ENCODE assay signal across 8 cellular contexts in the genomic region with DNA sequence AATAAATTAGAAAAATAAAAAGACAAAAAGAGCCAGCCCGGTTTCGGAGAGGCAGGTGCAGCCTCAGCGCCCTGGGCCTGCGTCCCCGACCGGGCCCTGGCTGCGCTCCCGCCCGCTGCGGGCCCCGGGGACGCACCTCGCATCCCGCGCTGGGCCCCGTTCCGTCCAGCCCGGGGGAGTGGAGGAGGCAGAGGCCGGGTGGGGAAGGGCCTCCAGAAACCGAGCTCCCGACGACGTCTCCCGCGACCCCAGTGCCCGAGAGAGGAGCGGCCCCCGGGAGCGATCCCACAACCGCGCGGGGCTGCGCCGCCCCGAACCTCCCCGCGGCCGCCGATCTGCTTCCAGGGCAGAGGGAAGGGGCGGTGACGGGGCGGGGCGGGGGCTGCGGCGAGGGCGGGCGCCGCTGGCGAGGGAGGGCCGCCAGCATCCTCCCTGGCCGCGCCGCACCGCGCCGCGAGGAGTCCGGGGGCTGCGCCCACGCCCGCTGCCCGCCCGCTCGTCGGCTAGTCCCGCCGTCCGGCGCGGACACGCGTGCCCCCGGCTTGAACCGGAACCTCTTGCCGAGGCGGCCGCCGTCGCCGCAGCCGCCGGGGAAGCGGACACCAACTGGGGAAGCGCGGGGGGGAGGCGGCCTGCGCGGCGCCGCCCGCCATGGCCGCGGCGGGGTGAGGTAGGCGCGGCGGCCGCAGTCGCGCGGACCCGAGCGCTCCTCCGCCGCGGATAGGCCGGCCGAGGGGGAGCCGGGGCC. TPM values are rescaled to one million over a fixed set of nuclear protein-coding genes. Genes with fewer than 3 reads are reported as not detected.
DNase-seq lines count a peak whose midpoint lies in the region; FAIRE-seq and TF ChIP-seq lines count a peak whose summit lies in the region.

CCNY (plus strand) TSS at position 426 of the 748 bp plus-strand sequence. CDS start 545 bp downstream, outside the sequence.

- peaks cover 7% of the 10 kb centered on the region; the same call in 1 of the 2 replicates for H4K20me1 ChIP-seq in GM23248 (ENCODE audit: insufficient read depth)
- H4K20me1 ChIP-seq in astrocyte (ENCODE audit: insufficient read depth, low read length), result peaks cover 49% of the 10 kb centered on the region

- H3K4me1 Mint-ChIP-seq in astrocyte (ENCODE audit: low read depth, unreplicated experiment), result peaks cover 45% of the 10 kb centered on the region

- FAIRE-seq in astrocyte (lab: Jason Lieb, UNC), result no peak

- no peaks in the 10 kb centered on the region for H3K36me3 Mint-ChIP-seq in astrocyte (ENCODE audit: low read depth, unreplicated experiment)

- H3K4me2 ChIP-seq in GM23248 (ENCODE audit: unreplicated experiment) (peak within 1 kb of the TSS; percentile 92), astrocyte (ENCODE audit: low read length) (peak within 1 kb of the TSS; percentile 97)

- H3K9me3 ChIP-seq in GM23248 (ENCODE audit: low read depth) (no peaks in the 10 kb centered on the region), astrocyte (ENCODE audit: insufficient read depth, low read depth, low read length) (no peaks in the 10 kb centered on the region)

- peak within 1 kb of the TSS; percentile 87 for H3K4me3 ChIP-seq in GM23248
- H3K4me3 ChIP-seq in astrocyte (ENCODE audit: insufficient read depth, low read depth, low read length), result peak within 1 kb of the TSS; percentile 78
- H3K4me3 ChIP-seq in retinal pigment epithelial cell (ENCODE audit: low read length), result peak within 1 kb of the TSS; percentile 80

- H3K27me3 Mint-ChIP-seq in astrocyte (ENCODE audit: low read depth, unreplicated experiment), result no peaks in the 10 kb centered on the region

- WGBS in GM23248 (ENCODE audit: low coverage in 1 of 2, low lambda C conversion rate in 2 of 2, missing lambda C conversion rate in 2 of 2), 2 experiments, result 0 to 1% methylated on average over 55 to 58 of the region's 109 CpGs

- H3K9ac ChIP-seq in GM23248 (peak within 1 kb of the TSS; percentile 88), astrocyte (ENCODE audit: low read length) (peak within 1 kb of the TSS; percentile 87)

- H3K27ac ChIP-seq in GM23248 (peak within 1 kb of the TSS; percentile 56), astrocyte (ENCODE audit: low read depth, low read length) (peak within 1 kb of the TSS; percentile 79)

- peak within 1 kb of the TSS; percentile 67 for H3K27ac Mint-ChIP-seq in astrocyte (ENCODE audit: unreplicated experiment)

- TF ChIP-seq CTCF in astrocyte (IDR thresholded peaks at IDR 0.05; ENCODE audit: insufficient read depth, low read depth, low read length) (no peak), retinal pigment epithelial cell (conservative IDR thresholded peaks at IDR 0.05; ENCODE audit: low read depth, low read length) (no peak)

- in situ Hi-C loops in GM23248 (cut with MboI), result no loop called here

- H3K27me3 ChIP-seq in GM23248 (replicated peaks; ENCODE audit: insufficient read depth), result no peaks in the 10 kb centered on the region
- H3K27me3 ChIP-seq in astrocyte (ENCODE audit: insufficient read depth, low read length), result no peaks in the 10 kb centered on the region

- H3K9me2 ChIP-seq in GM23248 (ENCODE audit: insufficient read depth), result no peaks in the 10 kb centered on the region

- peaks cover 23% of the 10 kb centered on the region for H3F3A ChIP-seq in GM23248 (ENCODE audit: insufficient read depth)

- peak within 1 kb of the TSS; percentile 85 for H2AFZ ChIP-seq in GM23248
- H2AFZ ChIP-seq in astrocyte (ENCODE audit: low read depth, low read length), result peak within 1 kb of the TSS; percentile 65

- H3K4me3 Mint-ChIP-seq in astrocyte (ENCODE audit: unreplicated experiment), result peak within 1 kb of the TSS; percentile 95

- H3K4me1 ChIP-seq in GM23248 (ENCODE audit: insufficient read depth), result peaks cover 44% of the 10 kb centered on the region
- H3K4me1 ChIP-seq in astrocyte (ENCODE audit: insufficient read depth, low read length), result peaks cover 27% of the 10 kb centered on the region

- H3K9me3 Mint-ChIP-seq in astrocyte (ENCODE audit: unreplicated experiment), result no peaks in the 10 kb centered on the region

- H3K36me3 ChIP-seq in GM23248 (ENCODE audit: low read depth) (no peaks in the 10 kb centered on the region), astrocyte (ENCODE audit: insufficient read depth, low read length) (peaks cover 3% of the 10 kb centered on the region)

- DNase-seq in GM03348 (ENCODE audit: low spot score) (peak; percentile 94), GM23248 (peak; percentile 85), LHCN-M2 (ENCODE audit: low read depth) (peak; percentile 64), T-helper 9 cell (peak; percentile 79), astrocyte (ENCODE audit: low read depth) (peak; percentile 29), hippocampal formation (lab: John Stamatoyannopoulos, UW) (peak; percentile 73 to 81), retinal pigment epithelial cell (ENCODE audit: low read depth) (no peak), middle frontal gyrus (ENCODE audit: extremely low spot score, low spot score) (no peak)

- peaks cover 86% of the 10 kb centered on the region for H3K79me2 ChIP-seq in GM23248 (ENCODE audit: insufficient read depth)
- H3K79me2 ChIP-seq in astrocyte (ENCODE audit: insufficient read depth, low read length), result peaks cover 88% of the 10 kb centered on the region

RNA-seq across cellular contexts. Expression of gene CCNY, which starts in this region (rescaled TPM):
- total RNA-seq in GM23248 (2014; rRNA removed; shearing (Covaris generic)), result 57.8 and 70.4 TPM in 2 replicates
- 12.3 and 12.8 TPM in 2 replicates for polyA plus RNA-seq in GM23248 (2016; fragmentation: Nextera tagmentation; extraction: Ambion mirVana)
- total RNA-seq in LHCN-M2 (2014; rRNA removed) (51.6 and 63.7 TPM in 2 replicates), astrocyte (85.9 and 89.4 TPM in 2 replicates)
- polyA plus RNA-seq in LHCN-M2 (2012), result 114 TPM

Comparison
In these comparisons a context has a peak if more than half of its experiments do, and no peak if none do; other contexts are left out.
1. DNase-seq: peak in GM03348 (single experiment), GM23248 (single experiment), LHCN-M2 (single experiment), T-helper 9 cell (single experiment), astrocyte (single experiment) and hippocampal formation (2 of 2); none in retinal pigment epithelial cell (single experiment) and middle frontal gyrus (single experiment).
2. Peak in every context shown above with its lines, with median percentiles within 50 percentile points of each other: H3K4me3 ChIP-seq.